26 cellular contexts compared by ENCODE assay signal in the genomic region with DNA sequence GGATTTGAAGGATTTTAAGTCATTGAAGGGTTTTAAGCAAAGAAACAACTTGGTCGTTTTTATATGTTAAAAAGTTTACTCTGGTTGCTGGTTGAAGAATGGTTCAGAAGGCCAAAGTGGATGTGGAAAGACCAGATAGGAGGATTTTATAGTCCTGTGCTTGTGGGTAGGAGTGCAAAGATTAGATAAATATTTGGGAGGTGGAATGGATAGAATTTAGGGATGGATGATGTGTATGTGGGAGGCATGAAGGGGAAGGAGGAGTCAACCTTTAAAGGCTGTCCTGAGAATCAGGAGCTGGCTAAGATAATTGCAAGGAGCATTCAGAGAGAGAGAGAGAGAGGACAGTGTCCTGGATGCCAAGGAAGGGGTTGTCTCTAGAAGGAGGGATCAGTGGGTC.
"Had no signal": no experiment of that assay in that cellular context is flagged by ENCODE, and none has a peak within 500 bp of the region (broad histone marks: within the 10 kb centered on the region; RNA-seq: fewer than 3 reads in every experiment).

No MANE protein-coding gene starts in this region.

- H3K36me3 Mint-ChIP-seq: activated CD4-positive, alpha-beta memory T cell treated with anti-CD3 and anti-CD28 coated beads for 36 hours had no signal

- ATAC-seq: activated T-cell treated with anti-CD3 and anti-CD28 coated beads, Interleukin-2, amount 50 U/mL, for 4 hours; Panc1; Right ventricle myocardium inferior had no signal

- H3K27ac Mint-ChIP-seq: activated CD4-positive, alpha-beta memory T cell treated with anti-CD3 and anti-CD28 coated beads for 36 hours; activated CD4-positive, alpha-beta T cell treated with anti-CD3 and anti-CD28 coated beads, Interleukin-2, amount 10 ng/mL, durations not matched to agents 7 days and 5 days; activated naive CD4-positive, alpha-beta T cell treated with anti-CD3 and anti-CD28 coated beads for 36 hours; activated naive CD8-positive, alpha-beta T cell had no signal

- DNase-seq: activated CD4-positive, alpha-beta memory T cell treated with anti-CD3 and anti-CD28 coated beads for 36 hours; activated CD4-positive, alpha-beta T cell treated with anti-CD3 and anti-CD28 coated beads, Interleukin-2, amount 10 ng/mL, durations not matched to agents 7 days and 5 days; activated CD4-positive, CD25-positive, alpha-beta regulatory T cell; activated CD8-positive, alpha-beta memory T cell treated with anti-CD3 and anti-CD28 coated beads for 24 hours; activated gamma-delta T cell; activated naive CD4-positive, alpha-beta T cell treated with anti-CD3 and anti-CD28 coated beads for 36 hours; activated T-cell treated with anti-CD3 and anti-CD28 coated beads, Interleukin-2, amount 50 U/mL, for 4 hours; anterior cingulate cortex; KBM-7; NCI-H1048; NCI-H1417 treated with DMSO at 0.1 percent for 48 hours; NCI-H1694; NCI-H2029; NCI-H2107; NCI-H2171 treated with DMSO at 0.1 percent for 48 hours; NCI-H345; NCI-H510A; NCI-H526 treated with DMSO at 0.1 percent for 48 hours; NK-92 treated with Interleukin-12 subunit alpha and Interleukin-12 subunit beta, amount 100 ng/mL, for 24 hours; OCI-M1; RPMI8226; SK-N-SH; T-helper 1 cell had no signal

- H3K9me3 Mint-ChIP-seq: activated CD4-positive, alpha-beta memory T cell treated with anti-CD3 and anti-CD28 coated beads for 36 hours; activated CD4-positive, alpha-beta T cell treated with anti-CD3 and anti-CD28 coated beads, Interleukin-2, amount 10 ng/mL, durations not matched to agents 7 days and 5 days; activated naive CD4-positive, alpha-beta T cell treated with anti-CD3 and anti-CD28 coated beads for 36 hours; activated T-cell treated with anti-CD3 and anti-CD28 coated beads, Interleukin-2, amount 50 U/mL, for 4 hours had no signal

- H3K4me3 Mint-ChIP-seq: activated CD4-positive, alpha-beta memory T cell treated with anti-CD3 and anti-CD28 coated beads for 36 hours; activated CD4-positive, alpha-beta T cell treated with anti-CD3 and anti-CD28 coated beads, Interleukin-2, amount 10 ng/mL, durations not matched to agents 7 days and 5 days; activated naive CD4-positive, alpha-beta T cell treated with anti-CD3 and anti-CD28 coated beads for 36 hours; activated naive CD8-positive, alpha-beta T cell; activated T-cell treated with anti-CD3 and anti-CD28 coated beads, Interleukin-2, amount 50 U/mL, for 4 hours had no signal
